In genomic region chr1:248924696-248925532, GRCh38 we compare ENCODE assay signal across 8 cellular contexts. TPM values are rescaled to one million over a fixed set of nuclear protein-coding genes. Genes with fewer than 3 reads are reported as not detected.
DNase-seq lines count a peak whose midpoint lies in the region; TF ChIP-seq lines count a peak whose summit lies in the region.

No MANE protein-coding gene starts in this region.

- CTCF ChIA-PET in SK-N-SH (lab: Yijun Ruan, JAX): interaction anchor here (0.7 to 2.3 kb wide), 10 partner anchors 9 to 93 kb away, joined by 3 to 12 read pairs (median 4); no protein-coding TSS in a partner anchor

- no peak overlapping the region for H3K27ac Mint-ChIP-seq in H9

- H3K4me3 ChIP-seq in SK-N-SH (ENCODE audit: low read depth in 2 of 2, low read length in 1 of 2): no peak overlapping the region

- H2BK12ac ChIP-seq in H9 (ENCODE audit: insufficient read length, low read depth, low read length): no peak overlapping the region

- no peak overlapping the region for H4K8ac ChIP-seq in H9 (replicated peaks; ENCODE audit: insufficient read length, low read depth, low read length)

- no peak overlapping the region for H3K14ac ChIP-seq in H9 (ENCODE audit: insufficient read depth, low read length)

- H3K27ac ChIP-seq in H9 (ENCODE audit: insufficient read length, low read depth, low read length) (no peak overlapping the region), SK-N-SH (ENCODE audit: low read depth in 2 of 2, low read length in 1 of 2) (peak overlapping the region in 1 of 2 experiments; percentile 87; a peak in 2 of 4 replicates)

- H3K27me3 ChIP-seq in H9 (ENCODE audit: insufficient read depth, low read length) (no peaks in the 10 kb centered on the region), SK-N-SH (ENCODE audit: insufficient read depth) (no peaks in the 10 kb centered on the region)

- TF ChIP-seq CTCF in H9 (conservative IDR thresholded peaks at IDR 0.05) (peak; percentile 73), LNCAP (IDR thresholded peaks at IDR 0.05) (peak; percentile 78), SK-N-SH (IDR thresholded peaks at IDR 0.05) (peak; percentile 74)

- no CpG with 5 or more reads among the region's 10 CpGs for WGBS in H9 (ENCODE audit: extremely low coverage, insufficient read length, low lambda C conversion rate)
- WGBS in SK-N-SH (ENCODE audit: low lambda C conversion rate): 66% methylated on average over 9 of the region's 10 CpGs

- no peak overlapping the region for H2AK5ac ChIP-seq in H9 (ENCODE audit: insufficient read length, low read length)

- H3K4ac ChIP-seq in H9 (ENCODE audit: low read depth, low read length): no peak overlapping the region

- H3K27me3 Mint-ChIP-seq in H9 (ENCODE audit: low read depth): no peaks in the 10 kb centered on the region

- no peak overlapping the region for H2BK15ac ChIP-seq in H9 (ENCODE audit: low read depth, low read length)

- peak; percentile 81 for TF ChIP-seq RAD21 in SK-N-SH (IDR thresholded peaks at IDR 0.05; ENCODE audit: low read length)

- H3F3A ChIP-seq in SK-N-SH (replicated peaks; ENCODE audit: insufficient read depth): peaks cover 21% of the 10 kb centered on the region

- no peaks in the 10 kb centered on the region for H3K9me2 ChIP-seq in SK-N-SH

- H3K4me2 ChIP-seq in H9 (ENCODE audit: insufficient read depth, insufficient read length, low read length): no peak overlapping the region
- H3K4me2 ChIP-seq in SK-N-SH: no peak overlapping the region

- H3K36me3 Mint-ChIP-seq in H9 (ENCODE audit: insufficient read depth in 1 of 3, low read depth in 3 of 3): peaks cover 0 to 12% (median 2%) of the 10 kb centered on the region in 3 experiments; a peak in 3 of 7 replicates

- POLR2A ChIA-PET in SK-N-SH (lab: Yijun Ruan, JAX): no interaction called here

- H3K36me3 ChIP-seq in SK-N-SH (replicated peaks in 1 of 2; ENCODE audit: control insufficient read depth in 1 of 2, insufficient read depth in 2 of 2, low read length in 1 of 2): no peaks in the 10 kb centered on the region

- no peak overlapping the region for H2AFZ ChIP-seq in H9 (ENCODE audit: low read length)
- H2AFZ ChIP-seq in SK-N-SH (ENCODE audit: low read depth): no peak overlapping the region

- DNase-seq in NCI-H2029 (lab: John Stamatoyannopoulos, UW) (peak; percentile 54), NCI-H2029 treated with DMSO at 0.1 percent for 48 hours (lab: John Stamatoyannopoulos, UW) (no peak), H9 (peak; percentile 53), SK-N-SH (peak; percentile 74), amniotic epithelial cell (ENCODE audit: low read depth) (peak; percentile 84), iPS-NIHi7 (ENCODE audit: extremely low spot score) (peak; percentile 50)
- DNase-seq in stimulated activated CD4-positive, alpha-beta T cell treated with anti-CD3 and anti-CD28 coated beads, TNF-alpha, amount 100 ng/mL, for 48 hours (ENCODE audit: low read depth in 3 of 3): peak in 2 of 3 donors; percentile 36 to 43

- no peak overlapping the region for H4K5ac ChIP-seq in H9 (ENCODE audit: insufficient read length, low read depth, low read length)

- H3K79me1 ChIP-seq in H9 (ENCODE audit: insufficient read depth, low read depth, low read length, poor library complexity, severe bottlenecking): no peaks in the 10 kb centered on the region

- H3K56ac ChIP-seq in H9 (ENCODE audit: insufficient read length, low read depth, low read length): no peak overlapping the region

- no peak overlapping the region for H3K4me3 Mint-ChIP-seq in H9

- no peak overlapping the region for H3T11ph ChIP-seq in H9 (ENCODE audit: low read length)

- H3K79me2 ChIP-seq in H9 (ENCODE audit: insufficient read depth, low read length) (no peaks in the 10 kb centered on the region), SK-N-SH (ENCODE audit: insufficient read depth) (no peaks in the 10 kb centered on the region)

- H2BK5ac ChIP-seq in H9 (ENCODE audit: insufficient read length, low read length): no peak overlapping the region

- no peak overlapping the region for H2BK120ac ChIP-seq in H9 (ENCODE audit: low read depth, low read length, poor library complexity, severe bottlenecking)

- no peak overlapping the region for H3K23ac ChIP-seq in H9 (ENCODE audit: insufficient read length, low read depth, low read length)

- H3K18ac ChIP-seq in H9 (ENCODE audit: insufficient read length, low read depth, low read length): no peak overlapping the region

- H3K9me3 Mint-ChIP-seq in H9: no peaks in the 10 kb centered on the region

- no peaks in the 10 kb centered on the region for H3K23me2 ChIP-seq in H9 (ENCODE audit: insufficient read length, low read depth, low read length, poor library complexity, severe bottlenecking)

- H3K4me1 Mint-ChIP-seq in H9: peaks cover 0 to 3% of the 10 kb centered on the region in 2 experiments; a peak in 1 of 4 replicates

- no peaks in the 10 kb centered on the region for H3K9me3 ChIP-seq in H9 (ENCODE audit: control insufficient read depth, low read depth, low read length)
- H3K9me3 ChIP-seq in SK-N-SH: no peaks in the 10 kb centered on the region

- TF ChIP-seq EP300 in SK-N-SH (IDR thresholded peaks at IDR 0.05; ENCODE audit: borderline replicate concordance in 1 of 2, low read depth in 1 of 2, low read length in 1 of 2): no peak

- no peak overlapping the region for H4K91ac ChIP-seq in H9 (ENCODE audit: insufficient read length, low read depth, low read length)

- H4K20me1 ChIP-seq in H9 (ENCODE audit: control insufficient read depth, insufficient read depth, insufficient read length): no peaks in the 10 kb centered on the region
- H4K20me1 ChIP-seq in SK-N-SH (ENCODE audit: insufficient read depth): no peaks in the 10 kb centered on the region

- no peak overlapping the region for H2BK20ac ChIP-seq in H9 (ENCODE audit: low read depth, low read length, poor library complexity, severe bottlenecking)

- H3K9ac ChIP-seq in H9 (ENCODE audit: extremely low read depth, insufficient read length, low read length): no peak overlapping the region
- H3K9ac ChIP-seq in SK-N-SH: no peak overlapping the region

- H3K4me1 ChIP-seq in H9 (ENCODE audit: insufficient read depth, low read length) (no peaks in the 10 kb centered on the region), SK-N-SH (ENCODE audit: control insufficient read depth in 1 of 2, insufficient read depth in 2 of 2, low read depth in 1 of 2, low read length in 1 of 2) (peaks cover 9 to 15% of the 10 kb centered on the region in 2 experiments)

TF ChIP-seq in SK-N-SH, 30 proteins besides CTCF, POLR2A, EP300 and RAD21:
- TF ChIP-seq MXI1 (IDR thresholded peaks at IDR 0.05; ENCODE audit: low read depth, low read length) (peak; percentile 48; the same call in 1 of the 2 replicates), SIN3A (IDR thresholded peaks at IDR 0.05; ENCODE audit: borderline replicate concordance, low read depth, low read length) (no peak), RFX5 (IDR thresholded peaks at IDR 0.05; ENCODE audit: low read length) (peak; percentile 42; the same call in 1 of the 2 replicates), CHD2 (IDR thresholded peaks at IDR 0.05; ENCODE audit: low read length, partially characterized antibody) (peak; percentile 40), SMC3 (IDR thresholded peaks at IDR 0.05; ENCODE audit: low read depth, low read length) (peak; percentile 75), RCOR1 (IDR thresholded peaks at IDR 0.05; ENCODE audit: low read length) (peak; percentile 24; the same call in 1 of the 2 replicates), YY1 (IDR thresholded peaks at IDR 0.05; ENCODE audit: low read depth) (no peak)
TF ChIP-seq in SK-N-SH: peak in this region for 5.

RNA-seq across cellular contexts. Expression of gene PGBD2, which starts 18.9 kb away (rescaled TPM):
- 10.4 and 10.6 TPM in 2 replicates for total RNA-seq in H9 (2021)
- polyA plus RNA-seq in SK-N-SH (2012; rRNA removed): 6.4 and 9.9 TPM in 2 replicates
- polyA plus RNA-seq in SK-N-SH (2012; cell fraction: cytosol; rRNA removed): 6.4 and 7.2 TPM in 2 replicates
- polyA plus RNA-seq in SK-N-SH (2012; cell fraction: nucleus; rRNA removed): 18.4 and 20.4 TPM in 2 replicates
